ENCODE assay signal across 23 cellular contexts in genomic region chr15:93060336-93061248, GRCh38. TPM values are rescaled to one million over a fixed set of nuclear protein-coding genes. Genes with fewer than 3 reads are reported as not detected.
A peak's percentile ranks its signal among the peaks of the same experiment; 100 is the strongest.
DNase-seq lines count a peak whose midpoint lies in the region; ATAC-seq and TF ChIP-seq lines count a peak whose summit lies in the region.
"Had no signal": no experiment of that assay in that cellular context is flagged by ENCODE, and none has a peak within 500 bp of the region (broad histone marks: within the 10 kb centered on the region; RNA-seq: fewer than 3 reads in every experiment).

No MANE protein-coding gene starts in this region.

- ATAC-seq in GM23338 = peak; percentile 2; the same call in 1 of the 3 replicates
- no peak for ATAC-seq in HG02885 (IDR thresholded peaks at IDR 0.05; ENCODE audit: poor library complexity, unreplicated experiment)
- ATAC-seq: GM12878, T-cell had no signal

- 0 out of 2 replicates have a peak overlapping the region, but pooled peaks have one; percentile 10 for H3K4me3 ChIP-seq in GM23338
- H3K4me3 ChIP-seq in sigmoid colon = no peak overlapping the region
- H3K4me3 ChIP-seq: GM12878, lung, right lobe of liver had no signal

- peaks cover 55% of the 10 kb centered on the region for H3K4me1 ChIP-seq in GM23338 (ENCODE audit: insufficient read depth)
- peaks cover 0 to 97% (median 95%) of the 10 kb centered on the region in 4 donors for H3K4me1 ChIP-seq in sigmoid colon
- H3K4me1 ChIP-seq: right lobe of liver had no signal

- H3K4me3 Mint-ChIP-seq in GM23338 = peak overlapping the region; percentile 50; the same call in 2 of the 3 replicates
- H3K4me3 Mint-ChIP-seq in glutamatergic neuron (ENCODE audit: unreplicated experiment) = peak overlapping the region; percentile 46
- no peak overlapping the region for H3K4me3 Mint-ChIP-seq in activated T-helper 1 cell treated with anti-CD3 and anti-CD28 coated beads, Interleukin-12 subunit alpha, Interleukin-12 subunit beta, Interleukin-2, Interleukin-4 antibody, amounts not matched to agents 30 ng/mL and 10 ng/mL and 1 ng/mL, durations not matched to agents 14 hours and 24 hours and 36 hours
- H3K4me3 Mint-ChIP-seq: CD4-positive, alpha-beta T cell; T-cell had no signal

- H2AFZ ChIP-seq in GM23338 = no peak overlapping the region

- TF ChIP-seq CTCF in GM23338 (conservative IDR thresholded peaks at IDR 0.05; ENCODE audit: low read depth in 2 of 2) (no peak), RWPE1 (conservative IDR thresholded peaks at IDR 0.05; ENCODE audit: low read depth) (no peak), glutamatergic neuron (IDR thresholded peaks at IDR 0.05; ENCODE audit: partially characterized antibody, unreplicated experiment) (no peak), sigmoid colon (IDR thresholded peaks at IDR 0.05) (no peak)

- H3K4me1 Mint-ChIP-seq in GM23338 (peaks cover 87% of the 10 kb centered on the region), glutamatergic neuron (ENCODE audit: low read depth, unreplicated experiment) (peaks cover 48% of the 10 kb centered on the region)
- no peaks in the 10 kb centered on the region for H3K4me1 Mint-ChIP-seq in activated T-helper 1 cell treated with anti-CD3 and anti-CD28 coated beads, Interleukin-12 subunit alpha, Interleukin-12 subunit beta, Interleukin-2, Interleukin-4 antibody, amounts not matched to agents 30 ng/mL and 10 ng/mL and 1 ng/mL, durations not matched to agents 14 hours and 24 hours and 36 hours (ENCODE audit: low read depth)

- H3K27me3 ChIP-seq in GM23338 (ENCODE audit: insufficient read depth) (no peaks in the 10 kb centered on the region), sigmoid colon (no peaks in the 10 kb centered on the region)
- H3K27me3 ChIP-seq: right lobe of liver, tibial nerve had no signal

- no peak for TF ChIP-seq POLR2A in sigmoid colon (IDR thresholded peaks at IDR 0.05)

- H3K9me3 Mint-ChIP-seq in GM23338 (no peaks in the 10 kb centered on the region), glutamatergic neuron (ENCODE audit: unreplicated experiment) (peaks cover 4% of the 10 kb centered on the region)
- H3K9me3 Mint-ChIP-seq in activated T-helper 1 cell treated with anti-CD3 and anti-CD28 coated beads, Interleukin-12 subunit alpha, Interleukin-12 subunit beta, Interleukin-2, Interleukin-4 antibody, amounts not matched to agents 30 ng/mL and 10 ng/mL and 1 ng/mL, durations not matched to agents 14 hours and 24 hours and 36 hours = no peaks in the 10 kb centered on the region
- H3K9me3 Mint-ChIP-seq: CD4-positive, alpha-beta T cell; T-cell had no signal

- DNase-seq in GM23338 (ENCODE audit: low spot score) (no peak), RWPE1 (ENCODE audit: low spot score) (no peak), glutamatergic neuron (no peak), sigmoid colon (no peak), activated T-cell treated with anti-CD3 and anti-CD28 coated beads for 4 hours (no peak), hepatic stellate cell (ENCODE audit: low spot score) (no peak)
- DNase-seq in activated T-helper 1 cell treated with anti-CD3 and anti-CD28 coated beads, Interleukin-12 subunit alpha, Interleukin-12 subunit beta, Interleukin-2, Interleukin-4 antibody, amounts not matched to agents 30 ng/mL and 10 ng/mL and 1 ng/mL, durations not matched to agents 14 hours and 24 hours and 36 hours (ENCODE audit: low spot score) = no peak
- DNase-seq: activated gamma-delta T cell; CD4-positive, alpha-beta T cell; cortex of kidney; DMS153; hippocampal formation; NCI-H2171; NCI-H69; SIG-M5; stimulated activated naive CD4-positive, alpha-beta T cell; T-cell had no signal

- peaks cover 9% of the 10 kb centered on the region for H3F3A ChIP-seq in GM23338 (replicated peaks; ENCODE audit: low read depth)

- H3K79me2 ChIP-seq in GM23338 (replicated peaks; ENCODE audit: insufficient read depth) = peaks cover 86% of the 10 kb centered on the region

- H3K27ac Mint-ChIP-seq in GM23338 = peak overlapping the region; percentile 95
- peak overlapping the region; percentile 55 for H3K27ac Mint-ChIP-seq in glutamatergic neuron (ENCODE audit: unreplicated experiment)
- H3K27ac Mint-ChIP-seq in activated T-helper 1 cell treated with anti-CD3 and anti-CD28 coated beads, Interleukin-12 subunit alpha, Interleukin-12 subunit beta, Interleukin-2, Interleukin-4 antibody, amounts not matched to agents 30 ng/mL and 10 ng/mL and 1 ng/mL, durations not matched to agents 14 hours and 24 hours and 36 hours = no peak overlapping the region
- H3K27ac Mint-ChIP-seq: CD4-positive, alpha-beta T cell; T-cell had no signal

- peaks cover 29% of the 10 kb centered on the region for H3K27me3 Mint-ChIP-seq in GM23338 (ENCODE audit: insufficient read depth, low read depth, poor library complexity)
- peaks cover 14% of the 10 kb centered on the region for H3K27me3 Mint-ChIP-seq in glutamatergic neuron (ENCODE audit: unreplicated experiment)
- H3K27me3 Mint-ChIP-seq in activated T-helper 1 cell treated with anti-CD3 and anti-CD28 coated beads, Interleukin-12 subunit alpha, Interleukin-12 subunit beta, Interleukin-2, Interleukin-4 antibody, amounts not matched to agents 30 ng/mL and 10 ng/mL and 1 ng/mL, durations not matched to agents 14 hours and 24 hours and 36 hours (ENCODE audit: insufficient read depth) = peaks cover 8% of the 10 kb centered on the region
- H3K27me3 Mint-ChIP-seq: CD4-positive, alpha-beta T cell had no signal

- peak overlapping the region; percentile 95 for H3K27ac ChIP-seq in GM23338 (ENCODE audit: low read depth)
- peak overlapping the region; percentile 66 for H3K27ac ChIP-seq in RWPE1
- H3K27ac ChIP-seq in sigmoid colon = peak overlapping the region; percentile 52 to 98 (median 82)
- H3K27ac ChIP-seq: right lobe of liver had no signal

- H4K20me1 ChIP-seq in GM23338 (replicated peaks; ENCODE audit: insufficient read depth) = no peaks in the 10 kb centered on the region; the same call in none of the 2 replicates

- H3K36me3 Mint-ChIP-seq in GM23338 (ENCODE audit: low read depth) (peaks cover 47% of the 10 kb centered on the region), glutamatergic neuron (ENCODE audit: unreplicated experiment) (peaks cover 6% of the 10 kb centered on the region)
- H3K36me3 Mint-ChIP-seq in activated T-helper 1 cell treated with anti-CD3 and anti-CD28 coated beads, Interleukin-12 subunit alpha, Interleukin-12 subunit beta, Interleukin-2, Interleukin-4 antibody, amounts not matched to agents 30 ng/mL and 10 ng/mL and 1 ng/mL, durations not matched to agents 14 hours and 24 hours and 36 hours (ENCODE audit: low read depth) = no peaks in the 10 kb centered on the region
- H3K36me3 Mint-ChIP-seq: T-cell had no signal

- CTCF ChIA-PET in RWPE1 (lab: Yijun Ruan, JAX) = interaction anchor here (1.0 to 1.2 kb wide), 2 partner anchors 10 to 27 kb away, joined by 3 to 5 read pairs; no protein-coding TSS in a partner anchor

- no peak for TF ChIP-seq EP300 in sigmoid colon (IDR thresholded peaks at IDR 0.05)

- peak overlapping the region; percentile 35 for H3K4me2 ChIP-seq in GM23338

- intact Hi-C loops in sigmoid colon (cut with DNase I) = no loop called here
- intact Hi-C loops in activated T-helper 1 cell treated with anti-CD3 and anti-CD28 coated beads, Interleukin-12 subunit alpha, Interleukin-12 subunit beta, Interleukin-2, Interleukin-4 antibody, amounts not matched to agents 30 ng/mL and 10 ng/mL and 1 ng/mL, durations not matched to agents 14 hours and 24 hours and 36 hours (cut with micrococcal nuclease) = no loop called here

- H3K9me2 ChIP-seq in GM23338 (ENCODE audit: insufficient read depth) = no peaks in the 10 kb centered on the region

- H3K9me3 ChIP-seq in sigmoid colon = no peaks in the 10 kb centered on the region
- H3K9me3 ChIP-seq: right lobe of liver, tibial nerve had no signal

- H3K36me3 ChIP-seq in GM23338 (ENCODE audit: insufficient read depth) (0 out of 2 replicates have a peak, but pooled peaks cover 6% of the 10 kb centered on the region), sigmoid colon (peaks cover 0 to 13% (median 2%) of the 10 kb centered on the region in 4 donors)
- H3K36me3 ChIP-seq: right lobe of liver had no signal

- POLR2A ChIA-PET in RWPE1 (lab: Yijun Ruan, JAX; ENCODE audit: low non-redundant PET) = no interaction called here

- WGBS in sigmoid colon, 2 donors = 89 to 90% methylated on average over 19 of the region's 19 CpGs

TF ChIP-seq in GM23338, 12 proteins besides CTCF, POLR2A, EP300 and RAD21 (continues in another document):
- no peak for TF ChIP-seq EZH2phosphoT487 (IDR thresholded peaks at IDR 0.05; ENCODE audit: unreplicated experiment)
- no peak for TF ChIP-seq EZH2 (IDR thresholded peaks at IDR 0.05; ENCODE audit: low read depth, unreplicated experiment)

RNA-seq across cellular contexts. Expression of gene RGMA, which starts 28.4 kb away (rescaled TPM):
- 24.6 and 34.2 TPM in 2 replicates for total RNA-seq in GM23338 (2014; rRNA removed; shearing (Covaris generic))
- 36.5 and 36.6 TPM in 2 replicates for polyA plus RNA-seq in GM23338 (2016; fragmentation: Nextera tagmentation; extraction: Ambion mirVana)
- total RNA-seq in glutamatergic neuron (ENCODE audit: unreplicated experiment) = 56.6 TPM
- total RNA-seq in sigmoid colon = 10 to 100 TPM; 21.8 to 58.6 (median 32.8) TPM
- 10 to 100 TPM in 1 of 3 donors, 1 to 10 TPM in 2; 1.4 to 18.5 (median 6.0) TPM for polyA plus RNA-seq in sigmoid colon
- 0.34 and 0.54 TPM in 2 replicates for total RNA-seq in activated T-helper 1 cell treated with anti-CD3 and anti-CD28 coated beads, Interleukin-12 subunit alpha, Interleukin-12 subunit beta, Interleukin-2, Interleukin-4 antibody, amounts not matched to agents 30 ng/mL and 10 ng/mL and 1 ng/mL, durations not matched to agents 14 hours and 24 hours and 36 hours
- total RNA-seq: CD4-positive, alpha-beta T cell; fibroblast of villous mesenchyme; GM12878 had no signal
- polyA plus RNA-seq: GM12878 had no signal

Comparison
In these comparisons a context has a peak if more than half of its experiments do, and no peak if none do; other contexts are left out.
1. RNA of gene RGMA, which starts 28.4 kb away (total RNA-seq): 56.6 TPM in glutamatergic neuron (single experiment), 21.8 to 58.6 TPM in sigmoid colon and 24.6 to 34.2 TPM in GM23338; 0.34 to 0.54 TPM in activated T-helper 1 cell treated with anti-CD3 and anti-CD28 coated beads, Interleukin-12 subunit alpha, Interleukin-12 subunit beta, Interleukin-2, Interleukin-4 antibody, amounts not matched to agents 30 ng/mL and 10 ng/mL and 1 ng/mL, durations not matched to agents 14 hours and 24 hours and 36 hours; every median in the first group is over 10 times any median in the second.
2. Peak in every context shown above with its lines, with median percentiles within 50 percentile points of each other: H3K27ac ChIP-seq.